5 cellular contexts compared by ENCODE assay signal in genomic region chr12:123782997-123783792, GRCh38.
"Had no signal": no experiment of that assay in that cellular context is flagged by ENCODE, and none has a peak within 500 bp of the region (broad histone marks: within the 10 kb centered on the region; RNA-seq: fewer than 3 reads in every experiment).

No MANE protein-coding gene starts in this region.

- FAIRE-seq: HTR-8/SVneo had no signal

- DNase-seq: IMR-90, KBM-7, KG1 had no signal

- H3K27ac ChIP-seq: HL-60 had no signal
